8 cellular contexts compared by ENCODE assay signal in the genomic region with DNA sequence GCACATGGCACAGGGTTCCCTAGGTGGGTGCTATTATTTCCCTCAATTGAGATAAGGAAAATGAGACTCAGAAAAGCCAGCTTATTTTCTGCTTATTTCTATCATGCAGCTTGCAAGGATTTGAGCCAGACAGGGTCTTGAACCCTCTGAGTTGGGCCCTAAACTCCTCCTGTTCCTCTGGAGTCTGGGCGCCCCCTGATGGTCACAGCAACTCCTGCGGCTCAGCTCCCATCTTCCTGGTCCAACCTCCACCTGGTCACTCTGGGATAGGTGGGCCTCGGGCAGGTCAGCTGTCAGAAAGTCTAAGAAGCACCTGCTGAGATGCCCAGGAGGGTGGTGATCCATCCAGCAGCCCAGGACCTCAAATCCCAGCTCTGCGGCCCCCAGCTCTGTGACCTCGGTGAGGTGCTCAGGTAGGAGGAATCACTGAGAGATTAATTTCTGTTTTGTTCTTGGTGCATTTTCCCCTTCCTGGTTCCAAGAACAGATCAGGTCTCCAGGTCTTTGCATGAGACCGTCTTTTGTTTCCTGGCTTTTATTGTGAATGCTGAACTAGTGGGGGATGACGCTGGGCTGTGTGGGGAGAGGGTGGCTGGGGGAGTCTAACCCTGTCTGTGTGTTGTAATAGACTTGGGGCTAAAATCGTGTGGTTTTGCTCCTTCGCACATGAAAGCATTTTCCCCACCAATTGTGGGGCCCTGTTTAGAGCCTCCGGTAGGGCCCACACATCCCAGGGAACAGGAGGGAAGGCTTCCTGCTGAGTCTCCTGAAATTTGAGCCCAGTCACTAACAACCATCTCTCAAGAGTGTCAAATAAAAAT. TPM values are rescaled to one million over a fixed set of nuclear protein-coding genes. Genes with fewer than 3 reads are reported as not detected.
DNase-seq lines count a peak whose midpoint lies in the region; ATAC-seq and TF ChIP-seq lines count a peak whose summit lies in the region.

No MANE protein-coding gene starts in this region.

- peak; percentile 38 for DNase-seq in COLO668 (lab: John Stamatoyannopoulos, UW; ENCODE audit: unreplicated experiment)
- peak; percentile 87 for DNase-seq in H9
- peak; percentile 81 for DNase-seq in NCI-H345 treated with DMSO at 0.1 percent for 48 hours (lab: John Stamatoyannopoulos, UW; ENCODE audit: unreplicated experiment)
- peak; percentile 31 to 45 (median 38) for DNase-seq in body of pancreas

- no peak overlapping the region for H3K14ac ChIP-seq in H9 (ENCODE audit: insufficient read depth, low read length)

- no peak overlapping the region for H2BK120ac ChIP-seq in H9 (ENCODE audit: low read depth, low read length, poor library complexity, severe bottlenecking)

- no peak overlapping the region for H3K18ac ChIP-seq in H9 (ENCODE audit: insufficient read length, low read depth, low read length)

- intact Hi-C loops in body of pancreas (cut with DNase I) = no loop called here

- H2BK15ac ChIP-seq in H9 (ENCODE audit: low read depth, low read length) = no peak overlapping the region

- TF ChIP-seq CTCF in H9 (conservative IDR thresholded peaks at IDR 0.05) (peak; percentile 93), body of pancreas (IDR thresholded peaks at IDR 0.05) (peak in 6 of 7 experiments; percentile 19 to 39 (median 24)), nephron (IDR thresholded peaks at IDR 0.05; ENCODE audit: unreplicated experiment in 3 of 3) (peak; percentile 52 to 68 (median 67))

- H2AK5ac ChIP-seq in H9 (ENCODE audit: insufficient read length, low read length) = no peak overlapping the region

- no peaks in the 10 kb centered on the region for H4K20me1 ChIP-seq in H9 (ENCODE audit: control insufficient read depth, insufficient read depth, insufficient read length)

- no peaks in the 10 kb centered on the region for H3K23me2 ChIP-seq in H9 (ENCODE audit: insufficient read length, low read depth, low read length, poor library complexity, severe bottlenecking)

- H2AFZ ChIP-seq in H9 (ENCODE audit: low read length) = no peak overlapping the region

- no peak overlapping the region for H4K8ac ChIP-seq in H9 (replicated peaks; ENCODE audit: insufficient read length, low read depth, low read length)

- no peaks in the 10 kb centered on the region for H3K9me3 ChIP-seq in H9 (ENCODE audit: control insufficient read depth, low read depth, low read length)
- no peaks in the 10 kb centered on the region for H3K9me3 ChIP-seq in body of pancreas

- no peak overlapping the region for H3T11ph ChIP-seq in H9 (ENCODE audit: low read length)

- no peak overlapping the region for H3K4ac ChIP-seq in H9 (ENCODE audit: low read depth, low read length)

- no peak for ATAC-seq in body of pancreas
- no peak for ATAC-seq in GM21619 (IDR thresholded peaks at IDR 0.05; ENCODE audit: unreplicated experiment)
- ATAC-seq in GM19351 (IDR thresholded peaks at IDR 0.05; ENCODE audit: unreplicated experiment) = no peak
- ATAC-seq in GM21717 (IDR thresholded peaks at IDR 0.05; ENCODE audit: unreplicated experiment) = no peak

- H3K9me3 Mint-ChIP-seq in H9 = no peaks in the 10 kb centered on the region
- H3K9me3 Mint-ChIP-seq in nephron = no peaks in the 10 kb centered on the region

- no peak overlapping the region for H2BK5ac ChIP-seq in H9 (ENCODE audit: insufficient read length, low read length)

- H3K36me3 Mint-ChIP-seq in H9 (ENCODE audit: insufficient read depth in 1 of 3, low read depth in 3 of 3) = no peaks in the 10 kb centered on the region
- H3K36me3 Mint-ChIP-seq in nephron (ENCODE audit: low read depth) = no peaks in the 10 kb centered on the region

- no CpG with 5 or more reads among the region's 10 CpGs for WGBS in H9 (ENCODE audit: extremely low coverage, insufficient read length, low lambda C conversion rate)
- 36 to 46% methylated on average over 8 to 10 of the region's 10 CpGs for WGBS in body of pancreas, 2 donors

- H3K4me3 ChIP-seq in body of pancreas = no peak overlapping the region

- H3K27ac ChIP-seq in H9 (ENCODE audit: insufficient read length, low read depth, low read length) (no peak overlapping the region), body of pancreas (no peak overlapping the region)

- no peak overlapping the region for H4K5ac ChIP-seq in H9 (ENCODE audit: insufficient read length, low read depth, low read length)

- H3K79me2 ChIP-seq in H9 (ENCODE audit: insufficient read depth, low read length) = no peaks in the 10 kb centered on the region

- H2BK20ac ChIP-seq in H9 (ENCODE audit: low read depth, low read length, poor library complexity, severe bottlenecking) = no peak overlapping the region

- H3K4me3 Mint-ChIP-seq in H9 = peak overlapping the region in 1 of 2 experiments; percentile 54; a peak in 2 of 5 replicates
- H3K4me3 Mint-ChIP-seq in nephron = peak overlapping the region in 1 of 3 experiments; percentile 24

- H3K27me3 Mint-ChIP-seq in H9 (ENCODE audit: low read depth) = peaks cover 8% of the 10 kb centered on the region
- peaks cover 30% of the 10 kb centered on the region for H3K27me3 Mint-ChIP-seq in nephron (ENCODE audit: low read depth)

- no peaks in the 10 kb centered on the region for H3K79me1 ChIP-seq in H9 (ENCODE audit: insufficient read depth, low read depth, low read length, poor library complexity, severe bottlenecking)

- H3K23ac ChIP-seq in H9 (ENCODE audit: insufficient read length, low read depth, low read length) = no peak overlapping the region

- no peak overlapping the region for H2BK12ac ChIP-seq in H9 (ENCODE audit: insufficient read length, low read depth, low read length)

- H3K27me3 ChIP-seq in H9 (ENCODE audit: insufficient read depth, low read length) (no peaks in the 10 kb centered on the region; the same call in 1 of the 2 replicates), body of pancreas (no peaks in the 10 kb centered on the region)

- no peaks in the 10 kb centered on the region for H3K36me3 ChIP-seq in body of pancreas (replicated peaks in 1 of 2; ENCODE audit: insufficient read depth in 1 of 2, low read depth in 2 of 2)

- H3K56ac ChIP-seq in H9 (ENCODE audit: insufficient read length, low read depth, low read length) = no peak overlapping the region

- no peak for TF ChIP-seq POLR2A in body of pancreas (IDR thresholded peaks at IDR 0.05)

- no peak overlapping the region for H4K91ac ChIP-seq in H9 (ENCODE audit: insufficient read length, low read depth, low read length)

- H3K9ac ChIP-seq in H9 (ENCODE audit: extremely low read depth, insufficient read length, low read length) = no peak overlapping the region

- peak overlapping the region; percentile 14 for H3K4me2 ChIP-seq in H9 (ENCODE audit: insufficient read depth, insufficient read length, low read length)

- H3K4me1 ChIP-seq in H9 (ENCODE audit: insufficient read depth, low read length) = no peaks in the 10 kb centered on the region
- H3K4me1 ChIP-seq in body of pancreas = peaks cover 15% of the 10 kb centered on the region

- peaks cover 15 to 17% of the 10 kb centered on the region in 2 experiments for H3K4me1 Mint-ChIP-seq in H9
- peaks cover 8% of the 10 kb centered on the region for H3K4me1 Mint-ChIP-seq in nephron

- H3K27ac Mint-ChIP-seq in H9 (peak overlapping the region in 2 of 3 experiments; percentile 32 to 95; a peak in 3 of 7 replicates), nephron (peak overlapping the region in 1 of 3 experiments; percentile 72)

RNA-seq across cellular contexts. Expression of a gene that starts 32.8 kb away (rescaled TPM):
- total RNA-seq in H9 (2021) (1.1 and 1.7 TPM in 2 replicates), body of pancreas (under 1 TPM; 0.52 to 0.66 TPM)

RNA-seq across cellular contexts. Expression of a gene that starts 41.3 kb away (rescaled TPM):
- 54.0 and 58.6 TPM in 2 replicates for total RNA-seq in H9 (2021)
- 10 to 100 TPM; 21.1 to 25.2 TPM for total RNA-seq in body of pancreas

Comparison
In these comparisons a context has a peak if more than half of its experiments do, and no peak if none do; other contexts are left out.
1. CTCF ChIP-seq: peak in every context shown above with its lines; median percentile 93 in H9; 67 in nephron; 24 in body of pancreas.